Comparison of ENCODE assay signal across 11 cellular contexts in genomic region chr4:41141910-41142309, GRCh38.
DNase-seq lines count a peak whose midpoint lies in the region; ATAC-seq and TF ChIP-seq lines count a peak whose summit lies in the region.
"Had no signal": no experiment of that assay in that cellular context is flagged by ENCODE, and none has a peak within 500 bp of the region (broad histone marks: within the 10 kb centered on the region; RNA-seq: fewer than 3 reads in every experiment).

No MANE protein-coding gene starts in this region.

- intact Hi-C loops in left lung (cut with DNase I) (no loop called here), thyroid gland (cut with DNase I) (no loop called here)

- peaks cover 69% of the 10 kb centered on the region for H3K4me1 Mint-ChIP-seq in chondrocyte (ENCODE audit: low read depth)

- H3K9me3 Mint-ChIP-seq in chondrocyte (ENCODE audit: low read depth) = peaks cover 6% of the 10 kb centered on the region

- H3K4me1 ChIP-seq in left lung (peaks cover 14 to 40% of the 10 kb centered on the region in 2 donors), thyroid gland (peaks cover 50 to 67% of the 10 kb centered on the region in 2 donors)

- no peaks in the 10 kb centered on the region for H3K9me3 ChIP-seq in left lung
- H3K9me3 ChIP-seq in thyroid gland = no peaks in the 10 kb centered on the region

- no peaks in the 10 kb centered on the region for H3K27me3 Mint-ChIP-seq in chondrocyte (ENCODE audit: low read depth)

- peak overlapping the region; percentile 97 for H3K27ac Mint-ChIP-seq in chondrocyte (ENCODE audit: unreplicated experiment)

- no peak overlapping the region for H3K4me3 Mint-ChIP-seq in chondrocyte (ENCODE audit: unreplicated experiment)

- TF ChIP-seq CTCF in chondrocyte (IDR thresholded peaks at IDR 0.05) (no peak), left lung (IDR thresholded peaks at IDR 0.05) (no peak), thyroid gland (IDR thresholded peaks at IDR 0.05) (no peak)

- no peak for TF ChIP-seq POLR2A in thyroid gland (IDR thresholded peaks at IDR 0.05)

- WGBS in thyroid gland, 2 donors = 53 to 59% methylated on average over 1 of the region's 1 CpG

- no peak overlapping the region for H3K4me3 ChIP-seq in left lung
- H3K4me3 ChIP-seq in thyroid gland (replicated peaks in 1 of 3) = no peak overlapping the region

- DNase-seq in M059J (ENCODE audit: low read depth) = peak; percentile 89
- DNase-seq in chondrocyte (ENCODE audit: low spot score) = no peak
- DNase-seq in left lung = no peak
- DNase-seq in thyroid gland = no peak
- no peak for DNase-seq in activated gamma-delta T cell (lab: John Stamatoyannopoulos, UW)
- no peak for DNase-seq in DMS114 treated with DMSO at 0.1 percent for 48 hours (lab: John Stamatoyannopoulos, UW; ENCODE audit: unreplicated experiment)
- DNase-seq: activated CD8-positive, alpha-beta memory T cell treated with anti-CD3 and anti-CD28 coated beads for 24 hours; cerebellar nuclear complex; retina had no signal

- H3K36me3 ChIP-seq in left lung (no peaks in the 10 kb centered on the region), thyroid gland (no peaks in the 10 kb centered on the region)

- H3K27ac ChIP-seq in left lung (peak overlapping the region; percentile 64 to 85), thyroid gland (peak overlapping the region; percentile 84 to 95 (median 91))

- H3K27me3 ChIP-seq in left lung (no peaks in the 10 kb centered on the region), thyroid gland (no peaks in the 10 kb centered on the region)

- H3K36me3 Mint-ChIP-seq in chondrocyte (ENCODE audit: low read depth) = peaks cover 10% of the 10 kb centered on the region

- ATAC-seq in left lung (peak; percentile 52), HG03442 (IDR thresholded peaks at IDR 0.05; ENCODE audit: unreplicated experiment) (no peak), GM21619 (IDR thresholded peaks at IDR 0.05; ENCODE audit: unreplicated experiment) (no peak)
